27 cellular contexts compared by ENCODE assay signal in the genomic region with DNA sequence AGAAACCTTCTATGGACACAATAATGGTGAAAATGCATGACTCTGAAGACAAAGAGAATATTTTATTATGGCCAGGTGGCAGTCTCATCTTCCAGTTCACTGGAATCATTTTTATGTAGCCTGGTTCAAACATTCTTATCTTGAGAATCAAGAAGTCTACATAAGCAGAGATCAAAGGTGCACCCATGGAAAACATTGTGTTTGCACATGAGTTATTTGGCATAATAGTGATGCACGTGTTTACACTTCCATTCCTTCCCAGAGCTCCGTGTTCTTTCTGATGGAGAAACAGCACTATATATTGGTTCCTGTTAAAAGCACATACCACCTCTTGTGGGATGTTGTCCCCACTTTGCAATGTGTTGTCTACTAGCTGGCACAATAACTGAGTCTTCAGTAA.
"Had no signal": no experiment of that assay in that cellular context is flagged by ENCODE, and none has a peak within 500 bp of the region (broad histone marks: within the 10 kb centered on the region; RNA-seq: fewer than 3 reads in every experiment).

No MANE protein-coding gene starts in this region.

- H3K4me1 ChIP-seq: ascending aorta had no signal

- H3K27me3 Mint-ChIP-seq: activated CD4-positive, alpha-beta memory T cell treated with anti-CD3 and anti-CD28 coated beads, Interleukin-2, amount 10 ng/mL, durations not matched to agents 7 days and 5 days; activated CD4-positive, alpha-beta T cell treated with anti-CD3 and anti-CD28 coated beads, Interleukin-2, amount 10 ng/mL, durations not matched to agents 7 days and 5 days; activated naive CD4-positive, alpha-beta T cell treated with anti-CD3 and anti-CD28 coated beads, Interleukin-2, amount 10 ng/mL, durations not matched to agents 7 days and 5 days; activated naive CD8-positive, alpha-beta T cell treated with anti-CD3 and anti-CD28 coated beads, Interleukin-2, amount 10 ng/mL, durations not matched to agents 7 days and 5 days; activated T-cell treated with anti-CD3 and anti-CD28 coated beads, Interleukin-2, amount 50 U/mL, for 24 hours; central memory CD8-positive, alpha-beta T cell; dendritic cell treated with granulocyte-macrophage colony-stimulating factor and Interleukin-4, amounts not matched to agents 40 ng/mL and 50 ng/mL, for 4 days had no signal

- H3K27ac ChIP-seq: ascending aorta, brain microvascular endothelial cell, coronary artery, dorsolateral prefrontal cortex had no signal

- H3K36me3 ChIP-seq: ascending aorta, brain microvascular endothelial cell had no signal

- H3K4me3 ChIP-seq: ascending aorta, coronary artery, dorsolateral prefrontal cortex had no signal

- H3K4me3 Mint-ChIP-seq: activated CD4-positive, alpha-beta memory T cell treated with anti-CD3 and anti-CD28 coated beads, Interleukin-2, amount 10 ng/mL, durations not matched to agents 7 days and 5 days; activated CD4-positive, alpha-beta T cell treated with anti-CD3 and anti-CD28 coated beads, Interleukin-2, amount 10 ng/mL, durations not matched to agents 7 days and 5 days; activated naive CD4-positive, alpha-beta T cell treated with anti-CD3 and anti-CD28 coated beads, Interleukin-2, amount 10 ng/mL, durations not matched to agents 7 days and 5 days; activated naive CD8-positive, alpha-beta T cell treated with anti-CD3 and anti-CD28 coated beads, Interleukin-2, amount 10 ng/mL, durations not matched to agents 7 days and 5 days; activated T-cell treated with anti-CD3 and anti-CD28 coated beads, Interleukin-2, amount 50 U/mL, for 24 hours; activated T-cell treated with anti-CD3 and anti-CD28 coated beads, Interleukin-2, amount 50 U/mL, for 72 hours; central memory CD8-positive, alpha-beta T cell; dendritic cell treated with granulocyte-macrophage colony-stimulating factor and Interleukin-4, amounts not matched to agents 40 ng/mL and 50 ng/mL, for 4 days; endodermal cell; WTC11 had no signal

- H3K27me3 ChIP-seq: ascending aorta, brain microvascular endothelial cell, dorsolateral prefrontal cortex had no signal

- H3K4me1 Mint-ChIP-seq: activated CD4-positive, alpha-beta memory T cell treated with anti-CD3 and anti-CD28 coated beads, Interleukin-2, amount 10 ng/mL, durations not matched to agents 7 days and 5 days; activated CD4-positive, alpha-beta T cell treated with anti-CD3 and anti-CD28 coated beads, Interleukin-2, amount 10 ng/mL, durations not matched to agents 7 days and 5 days; activated naive CD4-positive, alpha-beta T cell treated with anti-CD3 and anti-CD28 coated beads, Interleukin-2, amount 10 ng/mL, durations not matched to agents 7 days and 5 days; activated naive CD8-positive, alpha-beta T cell treated with anti-CD3 and anti-CD28 coated beads, Interleukin-2, amount 10 ng/mL, durations not matched to agents 7 days and 5 days; central memory CD8-positive, alpha-beta T cell had no signal

- DNase-seq: activated CD4-positive, alpha-beta memory T cell treated with anti-CD3 and anti-CD28 coated beads, Interleukin-2, amount 10 ng/mL, durations not matched to agents 7 days and 5 days; activated CD4-positive, alpha-beta T cell treated with anti-CD3 and anti-CD28 coated beads for 1 hour; activated CD4-positive, alpha-beta T cell treated with anti-CD3 and anti-CD28 coated beads for 4 hours; activated CD4-positive, alpha-beta T cell treated with anti-CD3 and anti-CD28 coated beads, Interleukin-2, amount 10 ng/mL, durations not matched to agents 7 days and 5 days; activated CD4-positive, alpha-beta T cell treated with anti-CD3 and anti-CD28 coated beads, Interleukin-2, amount 50 U/mL, for 4 hours; activated CD8-positive, alpha-beta memory T cell treated with anti-CD3 and anti-CD28 coated beads, Interleukin-2, amount 50 U/mL, for 48 hours; activated gamma-delta T cell; activated naive CD4-positive, alpha-beta T cell; activated naive CD4-positive, alpha-beta T cell treated with anti-CD3 and anti-CD28 coated beads, Interleukin-2, amount 10 ng/mL, durations not matched to agents 7 days and 5 days; activated naive CD8-positive, alpha-beta T cell treated with anti-CD3 and anti-CD28 coated beads, Interleukin-2, amount 10 ng/mL, durations not matched to agents 7 days and 5 days; activated T-cell treated with anti-CD3 and anti-CD28 coated beads for 4 hours; activated T-cell treated with anti-CD3 and anti-CD28 coated beads, Interleukin-2, amount 50 U/mL, for 24 hours; activated T-cell treated with anti-CD3 and anti-CD28 coated beads, Interleukin-2, amount 50 U/mL, for 72 hours; brain microvascular endothelial cell; dorsolateral prefrontal cortex; effector memory CD4-positive, alpha-beta T cell; endodermal cell; foreskin fibroblast; head of caudate nucleus; T-helper 2 cell had no signal

- ATAC-seq: activated naive CD4-positive, alpha-beta T cell treated with anti-CD3 and anti-CD28 coated beads, Interleukin-2, amount 50 U/mL, for 72 hours; activated T-cell treated with anti-CD3 and anti-CD28 coated beads, Interleukin-2, amount 50 U/mL, for 72 hours; esophagus mucosa; WTC11 had no signal

- H3K36me3 Mint-ChIP-seq: activated naive CD4-positive, alpha-beta T cell treated with anti-CD3 and anti-CD28 coated beads, Interleukin-2, amount 10 ng/mL, durations not matched to agents 7 days and 5 days; activated naive CD8-positive, alpha-beta T cell treated with anti-CD3 and anti-CD28 coated beads, Interleukin-2, amount 10 ng/mL, durations not matched to agents 7 days and 5 days had no signal

- H3K27ac Mint-ChIP-seq: activated CD4-positive, alpha-beta memory T cell treated with anti-CD3 and anti-CD28 coated beads, Interleukin-2, amount 10 ng/mL, durations not matched to agents 7 days and 5 days; activated CD4-positive, alpha-beta T cell treated with anti-CD3 and anti-CD28 coated beads, Interleukin-2, amount 10 ng/mL, durations not matched to agents 7 days and 5 days; activated naive CD4-positive, alpha-beta T cell treated with anti-CD3 and anti-CD28 coated beads, Interleukin-2, amount 10 ng/mL, durations not matched to agents 7 days and 5 days; activated naive CD4-positive, alpha-beta T cell treated with anti-CD3 and anti-CD28 coated beads, Interleukin-2, amount 50 U/mL, for 72 hours; activated naive CD8-positive, alpha-beta T cell treated with anti-CD3 and anti-CD28 coated beads, Interleukin-2, amount 10 ng/mL, durations not matched to agents 7 days and 5 days; activated T-cell treated with anti-CD3 and anti-CD28 coated beads, Interleukin-2, amount 50 U/mL, for 24 hours; activated T-cell treated with anti-CD3 and anti-CD28 coated beads, Interleukin-2, amount 50 U/mL, for 72 hours; dendritic cell treated with granulocyte-macrophage colony-stimulating factor and Interleukin-4, amounts not matched to agents 40 ng/mL and 50 ng/mL, for 4 days; endodermal cell; WTC11 had no signal
